In the genomic region with DNA sequence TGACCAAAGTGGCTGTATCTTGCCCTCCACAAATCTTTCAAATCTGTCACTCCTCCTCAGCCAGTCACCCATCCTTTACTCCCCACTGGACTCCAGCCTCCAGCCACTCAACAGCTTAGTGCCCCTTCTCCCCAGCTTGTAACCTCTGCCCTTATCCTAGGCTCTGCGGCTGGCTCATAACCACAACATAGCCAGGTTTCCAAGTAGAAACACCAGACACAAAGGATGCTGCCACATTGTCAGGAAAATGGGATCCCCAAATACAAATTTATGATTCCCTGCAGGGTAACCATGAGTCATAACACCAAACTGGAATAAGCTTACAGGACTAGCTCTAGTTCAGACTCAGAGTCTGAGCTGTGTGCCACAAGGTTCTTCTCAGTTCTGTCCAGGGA, we compare ENCODE assay signal across 1 cellular context.
TF ChIP-seq lines count a peak whose summit lies in the region.

No MANE protein-coding gene starts in this region.

TF ChIP-seq in K562, 482 proteins besides CTCF, POLR2A, EP300 and RAD21:
- TF ChIP-seq NKRF (IDR thresholded peaks at IDR 0.05; ENCODE audit: borderline replicate concordance) (no peak), ATF3 (IDR thresholded peaks at IDR 0.05) (peak; percentile 33; the same call in 1 of the 2 replicates), ATF3 (CRISPR knock-in tag; conservative IDR thresholded peaks at IDR 0.05) (no peak), SETDB1 (IDR thresholded peaks at IDR 0.05; ENCODE audit: low read length) (no peak)
